In the genomic region with DNA sequence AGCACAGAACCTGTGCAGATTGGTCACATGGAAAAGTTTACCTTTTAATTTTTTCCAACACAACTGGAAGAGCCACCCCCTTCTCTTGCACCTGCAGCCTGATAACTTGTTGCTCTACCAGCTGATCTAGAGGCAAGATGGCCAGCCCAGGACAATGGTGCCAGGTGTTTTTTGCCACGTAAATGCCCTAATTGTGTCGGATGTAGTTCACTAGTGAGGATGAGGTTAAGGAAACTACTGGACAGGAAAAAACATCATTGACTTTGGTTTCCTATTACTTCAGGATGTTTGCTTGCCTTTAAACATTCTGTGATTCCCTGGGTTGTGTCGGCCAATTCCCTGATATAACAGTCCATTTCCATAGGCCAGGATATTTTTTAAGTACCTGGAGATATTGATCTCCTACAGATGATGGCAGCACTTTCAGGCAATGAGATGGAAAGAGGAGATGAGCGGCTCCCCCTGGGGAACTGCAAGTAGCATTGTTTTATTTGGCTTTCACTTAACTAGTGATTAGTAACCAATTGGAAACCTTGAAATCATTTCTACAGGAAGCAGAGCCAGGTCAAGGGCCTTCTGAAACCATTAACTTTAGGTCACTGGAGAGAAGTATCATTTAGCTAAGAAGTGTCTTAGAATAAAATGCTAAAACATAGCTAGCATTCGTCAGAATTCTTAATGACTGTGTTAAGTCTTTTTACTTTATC, we compare ENCODE assay signal across 8 cellular contexts.
DNase-seq lines count a peak whose midpoint lies in the region; ATAC-seq, FAIRE-seq and TF ChIP-seq lines count a peak whose summit lies in the region.
"Had no signal": no experiment of that assay in that cellular context is flagged by ENCODE, and none has a peak within 500 bp of the region (broad histone marks: within the 10 kb centered on the region; RNA-seq: fewer than 3 reads in every experiment).

No MANE protein-coding gene starts in this region.

- H3K27me3 Mint-ChIP-seq in stimulated activated memory B cell treated with anti-CD40 and anti-IgM and Interleukin-4, amounts not matched to agents 10 μg/mL and 1 μg/mL and 100 μg/mL, for 72 hours: no peaks in the 10 kb centered on the region

- no peaks in the 10 kb centered on the region for H3K9me3 Mint-ChIP-seq in stimulated activated memory B cell treated with anti-CD40 and anti-IgM and Interleukin-4, amounts not matched to agents 10 μg/mL and 1 μg/mL and 100 μg/mL, for 72 hours
- H3K9me3 Mint-ChIP-seq: activated T-cell treated with anti-CD3 and anti-CD28 coated beads, Interleukin-2, amount 50 U/mL, for 4 hours had no signal

- ATAC-seq in GM19438 (IDR thresholded peaks at IDR 0.05; ENCODE audit: low read depth, unreplicated experiment): peak; percentile 82
- peak; percentile 93 for ATAC-seq in HG03571 (IDR thresholded peaks at IDR 0.05; ENCODE audit: unreplicated experiment)
- ATAC-seq in stimulated activated memory B cell treated with anti-CD40 and anti-IgM and Interleukin-4, amounts not matched to agents 10 μg/mL and 1 μg/mL and 100 μg/mL, for 72 hours: no peak
- ATAC-seq: activated T-cell treated with anti-CD3 and anti-CD28 coated beads, Interleukin-2, amount 50 U/mL, for 4 hours had no signal

- no peak overlapping the region for H3K4me3 Mint-ChIP-seq in stimulated activated memory B cell treated with anti-CD40 and anti-IgM and Interleukin-4, amounts not matched to agents 10 μg/mL and 1 μg/mL and 100 μg/mL, for 72 hours
- H3K4me3 Mint-ChIP-seq: activated T-cell treated with anti-CD3 and anti-CD28 coated beads, Interleukin-2, amount 50 U/mL, for 4 hours had no signal

- TF ChIP-seq CTCF in bronchial epithelial cell (IDR thresholded peaks at IDR 0.05; ENCODE audit: insufficient read depth, low read length, severe bottlenecking): no peak

- H3K36me3 Mint-ChIP-seq in stimulated activated memory B cell treated with anti-CD40 and anti-IgM and Interleukin-4, amounts not matched to agents 10 μg/mL and 1 μg/mL and 100 μg/mL, for 72 hours: peaks cover 6% of the 10 kb centered on the region

- H3K4me1 Mint-ChIP-seq in stimulated activated memory B cell treated with anti-CD40 and anti-IgM and Interleukin-4, amounts not matched to agents 10 μg/mL and 1 μg/mL and 100 μg/mL, for 72 hours: peaks cover 65% of the 10 kb centered on the region

- no peaks in the 10 kb centered on the region for H3K27me3 ChIP-seq in bronchial epithelial cell (ENCODE audit: control insufficient read depth, insufficient read depth, low read length)

- FAIRE-seq in bronchial epithelial cell (lab: Jason Lieb, UNC): no peak

- peak overlapping the region; percentile 78 for H3K27ac Mint-ChIP-seq in stimulated activated memory B cell treated with anti-CD40 and anti-IgM and Interleukin-4, amounts not matched to agents 10 μg/mL and 1 μg/mL and 100 μg/mL, for 72 hours

- H3K36me3 ChIP-seq in bronchial epithelial cell (ENCODE audit: control insufficient read depth, insufficient read depth, low read length): no peaks in the 10 kb centered on the region

- DNase-seq in bronchial epithelial cell (ENCODE audit: low read depth): peak; percentile 16
- DNase-seq in stimulated activated CD4-positive, alpha-beta T cell treated with anti-CD3 and anti-CD28 coated beads, Interleukin-4, amount 100 ng/mL, for 4 hours: no peak
- DNase-seq in activated T-cell treated with anti-CD3 and anti-CD28 coated beads, Interleukin-2, amount 50 U/mL, for 1 hour: no peak
- DNase-seq in stimulated activated CD4-positive, alpha-beta T cell treated with anti-CD3 and anti-CD28 coated beads, Interleukin-2, amount 100 ng/mL, for 48 hours: no peak
- DNase-seq: activated T-cell treated with anti-CD3 and anti-CD28 coated beads, Interleukin-2, amount 50 U/mL, for 4 hours had no signal

- H3K4me3 ChIP-seq in bronchial epithelial cell (ENCODE audit: low read depth, low read length): no peak overlapping the region
